ENCODE assay signal across 11 cellular contexts in the genomic region with DNA sequence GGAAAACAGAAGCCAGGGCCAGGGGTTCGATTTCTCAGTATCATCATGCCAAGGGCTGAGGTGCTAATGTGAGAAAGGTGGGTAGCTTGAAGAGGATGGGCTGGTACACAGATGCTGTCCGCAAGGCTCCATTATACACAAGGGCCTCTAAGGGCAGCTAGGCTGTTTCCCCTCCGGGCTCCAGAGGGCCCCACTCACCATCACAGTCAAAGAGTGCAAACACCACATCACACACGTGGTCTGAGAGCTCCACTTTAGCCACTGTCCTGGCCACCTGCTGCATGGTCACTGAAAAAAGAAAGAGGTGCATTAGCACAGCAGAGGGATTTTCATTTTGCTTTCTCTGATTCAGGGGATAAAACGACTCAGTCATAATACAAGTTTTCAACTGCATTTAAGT. TPM values are rescaled to one million over a fixed set of nuclear protein-coding genes. Genes with fewer than 3 reads are reported as not detected.
DNase-seq lines count a peak whose midpoint lies in the region; ATAC-seq and TF ChIP-seq lines count a peak whose summit lies in the region.
"Had no signal": no experiment of that assay in that cellular context is flagged by ENCODE, and none has a peak within 500 bp of the region (broad histone marks: within the 10 kb centered on the region; RNA-seq: fewer than 3 reads in every experiment).

No MANE protein-coding gene starts in this region.

- CTCF ChIA-PET in CD4-positive, alpha-beta T cell (lab: Charles Lee), result interaction anchor here (1.4 kb wide), 1 partner anchor 11 kb away, joined by 8 read pairs; no protein-coding TSS in a partner anchor

- POLR2A ChIA-PET in CD4-positive, alpha-beta T cell (lab: Charles Lee), result no interaction called here

- ATAC-seq in GM21360 (IDR thresholded peaks at IDR 0.05; ENCODE audit: unreplicated experiment) (no peak), HG03354 (IDR thresholded peaks at IDR 0.05; ENCODE audit: poor library complexity, severe bottlenecking, unreplicated experiment) (no peak)
- ATAC-seq in CD4-positive, alpha-beta T cell (ENCODE audit: poor library complexity), result no peak
- no peak for ATAC-seq in stimulated activated effector memory CD8-positive, alpha-beta T cell treated with anti-CD3 and anti-CD28 coated beads, Interleukin-12 subunit alpha, Interleukin-12 subunit beta, amount 100 ng/mL, for 72 hours

- in situ Hi-C loops in SK-MEL-5 (cut with HindIII; ENCODE audit: low pct_unique_long_range_greater_than_20kb, low sequenced_read_pairs), result no loop called here

- no peak overlapping the region for H3K27ac ChIP-seq in 22Rv1
- H3K27ac ChIP-seq in CD4-positive, alpha-beta T cell (ENCODE audit: low read depth, low read length), result no peak overlapping the region
- H3K27ac ChIP-seq: parathyroid adenoma, SK-N-MC had no signal

- no peaks in the 10 kb centered on the region for H3K9me3 ChIP-seq in CD4-positive, alpha-beta T cell (ENCODE audit: control insufficient read depth, low read length)

- no peaks in the 10 kb centered on the region for H3K27me3 Mint-ChIP-seq in CD4-positive, alpha-beta T cell

- no peaks in the 10 kb centered on the region for H3K9me3 Mint-ChIP-seq in CD4-positive, alpha-beta T cell
- no peaks in the 10 kb centered on the region for H3K9me3 Mint-ChIP-seq in stimulated activated effector memory CD8-positive, alpha-beta T cell treated with anti-CD3 and anti-CD28 coated beads, Interleukin-12 subunit alpha, Interleukin-12 subunit beta, amount 100 ng/mL, for 72 hours

- DNase-seq in SK-MEL-5 (ENCODE audit: low read depth, low spot score), result peak; percentile 60
- peak in 26 of 51 donors; percentile 3 to 64 (median 29) for DNase-seq in hypothalamus (lab: John Stamatoyannopoulos, UW)
- no peak for DNase-seq in CD4-positive, alpha-beta T cell
- no peak for DNase-seq in stimulated activated effector memory CD8-positive, alpha-beta T cell treated with anti-CD3 and anti-CD28 coated beads, Interleukin-12 subunit alpha, Interleukin-12 subunit beta, amount 100 ng/mL, for 72 hours (ENCODE audit: low spot score in 2 of 2)
- DNase-seq: activated CD8-positive, alpha-beta memory T cell treated with anti-CD3 and anti-CD28 coated beads, Interleukin-2, amount 50 U/mL, for 4 hours had no signal

- H3K27ac Mint-ChIP-seq in CD4-positive, alpha-beta T cell, result no peak overlapping the region
- H3K27ac Mint-ChIP-seq in stimulated activated effector memory CD8-positive, alpha-beta T cell treated with anti-CD3 and anti-CD28 coated beads, Interleukin-12 subunit alpha, Interleukin-12 subunit beta, amount 100 ng/mL, for 72 hours, result no peak overlapping the region

- H3K4me1 Mint-ChIP-seq in CD4-positive, alpha-beta T cell (ENCODE audit: low read depth), result peaks cover 1% of the 10 kb centered on the region
- peaks cover 16% of the 10 kb centered on the region for H3K4me1 Mint-ChIP-seq in stimulated activated effector memory CD8-positive, alpha-beta T cell treated with anti-CD3 and anti-CD28 coated beads, Interleukin-12 subunit alpha, Interleukin-12 subunit beta, amount 100 ng/mL, for 72 hours

- H3K36me3 Mint-ChIP-seq in CD4-positive, alpha-beta T cell (ENCODE audit: low read depth), result peaks cover 16% of the 10 kb centered on the region
- H3K36me3 Mint-ChIP-seq in stimulated activated effector memory CD8-positive, alpha-beta T cell treated with anti-CD3 and anti-CD28 coated beads, Interleukin-12 subunit alpha, Interleukin-12 subunit beta, amount 100 ng/mL, for 72 hours, result peaks cover under 1% of the 10 kb centered on the region

- intact Hi-C loops in CD4-positive, alpha-beta T cell (cut with DNase I, micrococcal nuclease), result no loop called here

- no peak overlapping the region for H3K4me3 Mint-ChIP-seq in CD4-positive, alpha-beta T cell
- no peak overlapping the region for H3K4me3 Mint-ChIP-seq in stimulated activated effector memory CD8-positive, alpha-beta T cell treated with anti-CD3 and anti-CD28 coated beads, Interleukin-12 subunit alpha, Interleukin-12 subunit beta, amount 100 ng/mL, for 72 hours

- H3K27me3 ChIP-seq in CD4-positive, alpha-beta T cell (ENCODE audit: control insufficient read depth, insufficient read depth, low read length), result no peaks in the 10 kb centered on the region

- TF ChIP-seq CTCF in 22Rv1 (IDR thresholded peaks at IDR 0.05) (0 out of 2 replicates have a peak, but pooled peaks have one; percentile 13), GM12872 (IDR thresholded peaks at IDR 0.05; ENCODE audit: insufficient read depth, low read depth, low read length) (peak; percentile 28; the same call in 2 of the 3 replicates)
- TF ChIP-seq CTCF in CD4-positive, alpha-beta T cell (IDR thresholded peaks at IDR 0.05), result no peak

RNA-seq across cellular contexts. Expression of a gene that starts 20.9 kb away (rescaled TPM):
- total RNA-seq in SK-MEL-5 (2014; rRNA removed; shearing (Covaris generic)), result 30.2 and 32.0 TPM in 2 replicates
- polyA plus RNA-seq in SK-MEL-5 (2015; cell fraction: cytosol; rRNA removed), result 28.5 and 30.8 TPM in 2 replicates
- 16.8 and 26.4 TPM in 2 replicates for polyA plus RNA-seq in SK-MEL-5 (2015; cell fraction: nucleus; rRNA removed)
- 10 to 100 TPM; 25.2 to 27.0 TPM for total RNA-seq in CD4-positive, alpha-beta T cell

Comparison
In these comparisons a context has a peak if more than half of its experiments do, and no peak if none do; other contexts are left out.
1. DNase-seq: peak in SK-MEL-5 (single experiment) and hypothalamus (26 of 51); none in CD4-positive, alpha-beta T cell (0 of 10) and stimulated activated effector memory CD8-positive, alpha-beta T cell treated with anti-CD3 and anti-CD28 coated beads, Interleukin-12 subunit alpha, Interleukin-12 subunit beta, amount 100 ng/mL, for 72 hours (0 of 2).